Comparison of ENCODE assay signal across 1 cellular context in genomic region chr19:45154064-45154827, GRCh38.
TF ChIP-seq lines count a peak whose summit lies in the region.

No MANE protein-coding gene starts in this region.

TF ChIP-seq in K562, 482 proteins besides CTCF, POLR2A, EP300 and RAD21 (continued from another document):
- TF ChIP-seq, protein P1, sequence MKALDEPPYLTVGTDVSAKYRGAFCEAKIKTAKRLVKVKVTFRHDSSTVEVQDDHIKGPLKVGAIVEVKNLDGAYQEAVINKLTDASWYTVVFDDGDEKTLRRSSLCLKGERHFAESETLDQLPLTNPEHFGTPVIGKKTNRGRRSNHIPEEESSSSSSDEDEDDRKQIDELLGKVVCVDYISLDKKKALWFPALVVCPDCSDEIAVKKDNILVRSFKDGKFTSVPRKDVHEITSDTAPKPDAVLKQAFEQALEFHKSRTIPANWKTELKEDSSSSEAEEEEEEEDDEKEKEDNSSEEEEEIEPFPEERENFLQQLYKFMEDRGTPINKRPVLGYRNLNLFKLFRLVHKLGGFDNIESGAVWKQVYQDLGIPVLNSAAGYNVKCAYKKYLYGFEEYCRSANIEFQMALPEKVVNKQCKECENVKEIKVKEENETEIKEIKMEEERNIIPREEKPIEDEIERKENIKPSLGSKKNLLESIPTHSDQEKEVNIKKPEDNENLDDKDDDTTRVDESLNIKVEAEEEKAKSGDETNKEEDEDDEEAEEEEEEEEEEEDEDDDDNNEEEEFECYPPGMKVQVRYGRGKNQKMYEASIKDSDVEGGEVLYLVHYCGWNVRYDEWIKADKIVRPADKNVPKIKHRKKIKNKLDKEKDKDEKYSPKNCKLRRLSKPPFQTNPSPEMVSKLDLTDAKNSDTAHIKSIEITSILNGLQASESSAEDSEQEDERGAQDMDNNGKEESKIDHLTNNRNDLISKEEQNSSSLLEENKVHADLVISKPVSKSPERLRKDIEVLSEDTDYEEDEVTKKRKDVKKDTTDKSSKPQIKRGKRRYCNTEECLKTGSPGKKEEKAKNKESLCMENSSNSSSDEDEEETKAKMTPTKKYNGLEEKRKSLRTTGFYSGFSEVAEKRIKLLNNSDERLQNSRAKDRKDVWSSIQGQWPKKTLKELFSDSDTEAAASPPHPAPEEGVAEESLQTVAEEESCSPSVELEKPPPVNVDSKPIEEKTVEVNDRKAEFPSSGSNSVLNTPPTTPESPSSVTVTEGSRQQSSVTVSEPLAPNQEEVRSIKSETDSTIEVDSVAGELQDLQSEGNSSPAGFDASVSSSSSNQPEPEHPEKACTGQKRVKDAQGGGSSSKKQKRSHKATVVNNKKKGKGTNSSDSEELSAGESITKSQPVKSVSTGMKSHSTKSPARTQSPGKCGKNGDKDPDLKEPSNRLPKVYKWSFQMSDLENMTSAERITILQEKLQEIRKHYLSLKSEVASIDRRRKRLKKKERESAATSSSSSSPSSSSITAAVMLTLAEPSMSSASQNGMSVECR (CRISPR knock-in tag; IDR thresholded peaks at IDR 0.05): peak; percentile 45; the same call in 1 of the 2 replicates
- TF ChIP-seq SMARCA4 (IDR thresholded peaks at IDR 0.05): peak; percentile 76
- TF ChIP-seq, protein P2, sequence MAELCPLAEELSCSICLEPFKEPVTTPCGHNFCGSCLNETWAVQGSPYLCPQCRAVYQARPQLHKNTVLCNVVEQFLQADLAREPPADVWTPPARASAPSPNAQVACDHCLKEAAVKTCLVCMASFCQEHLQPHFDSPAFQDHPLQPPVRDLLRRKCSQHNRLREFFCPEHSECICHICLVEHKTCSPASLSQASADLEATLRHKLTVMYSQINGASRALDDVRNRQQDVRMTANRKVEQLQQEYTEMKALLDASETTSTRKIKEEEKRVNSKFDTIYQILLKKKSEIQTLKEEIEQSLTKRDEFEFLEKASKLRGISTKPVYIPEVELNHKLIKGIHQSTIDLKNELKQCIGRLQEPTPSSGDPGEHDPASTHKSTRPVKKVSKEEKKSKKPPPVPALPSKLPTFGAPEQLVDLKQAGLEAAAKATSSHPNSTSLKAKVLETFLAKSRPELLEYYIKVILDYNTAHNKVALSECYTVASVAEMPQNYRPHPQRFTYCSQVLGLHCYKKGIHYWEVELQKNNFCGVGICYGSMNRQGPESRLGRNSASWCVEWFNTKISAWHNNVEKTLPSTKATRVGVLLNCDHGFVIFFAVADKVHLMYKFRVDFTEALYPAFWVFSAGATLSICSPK (IDR thresholded peaks at IDR 0.05; ENCODE audit: borderline replicate concordance): no peak
- peak in 1 of 2 experiments; percentile 51; a peak in 1 of 4 replicates for TF ChIP-seq SIN3A (IDR thresholded peaks at IDR 0.05; ENCODE audit: borderline replicate concordance in 2 of 2, control insufficient read depth in 1 of 2, low read depth in 2 of 2, low read length in 2 of 2)
- 0 out of 2 replicates have a peak, but pooled peaks have one; percentile 12 for TF ChIP-seq GABPB1 (CRISPR knock-in tag; IDR thresholded peaks at IDR 0.05)
- peak; percentile 53 for TF ChIP-seq VEZF1 (CRISPR knock-in tag; IDR thresholded peaks at IDR 0.05)
- peak; percentile 32; the same call in 1 of the 2 replicates for TF ChIP-seq RNF2 (IDR thresholded peaks at IDR 0.05)
- TF ChIP-seq CHD1 (IDR thresholded peaks at IDR 0.05; ENCODE audit: low read length): no peak
